In the genomic region with DNA sequence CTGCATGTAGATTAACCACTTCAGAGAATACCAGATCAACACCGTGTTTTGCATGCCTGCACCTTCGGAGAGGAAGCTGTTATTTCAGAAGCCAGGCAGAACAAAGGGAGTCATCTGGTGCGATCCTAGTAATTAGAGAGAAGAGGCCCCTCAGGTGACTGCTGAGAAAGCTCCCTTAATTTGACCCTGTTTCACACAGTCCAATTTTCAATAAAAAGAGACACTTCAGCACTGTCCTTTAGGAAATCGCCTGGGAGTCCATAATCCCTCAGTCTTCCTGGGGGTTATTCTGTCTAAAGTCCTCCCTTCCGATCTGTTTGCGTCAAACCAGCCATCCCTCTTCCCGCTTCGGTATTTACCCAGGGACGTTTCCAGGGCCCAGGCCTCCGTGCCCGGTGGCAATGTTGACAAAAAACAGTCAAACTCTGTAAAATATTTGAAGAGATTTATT, we compare ENCODE assay signal across 18 cellular contexts. TPM values are rescaled to one million over a fixed set of nuclear protein-coding genes. Genes with fewer than 3 reads are reported as not detected.
DNase-seq lines count a peak whose midpoint lies in the region; ATAC-seq and TF ChIP-seq lines count a peak whose summit lies in the region.
"Had no signal": no experiment of that assay in that cellular context is flagged by ENCODE, and none has a peak within 500 bp of the region (broad histone marks: within the 10 kb centered on the region; RNA-seq: fewer than 3 reads in every experiment).

No MANE protein-coding gene starts in this region.

- no peaks in the 10 kb centered on the region for H4K20me1 ChIP-seq in H9 (ENCODE audit: control insufficient read depth, insufficient read depth, insufficient read length)

- H3T11ph ChIP-seq in H9 (ENCODE audit: low read length): no peak overlapping the region

- no peaks in the 10 kb centered on the region for H3K23me2 ChIP-seq in H9 (ENCODE audit: insufficient read length, low read depth, low read length, poor library complexity, severe bottlenecking)

- no peak overlapping the region for H2BK120ac ChIP-seq in H9 (ENCODE audit: low read depth, low read length, poor library complexity, severe bottlenecking)

- H4K5ac ChIP-seq in H9 (ENCODE audit: insufficient read length, low read depth, low read length): no peak overlapping the region

- no peak overlapping the region for H3K14ac ChIP-seq in H9 (ENCODE audit: insufficient read depth, low read length)

- WGBS in H9 (ENCODE audit: extremely low coverage, insufficient read length, low lambda C conversion rate): no CpG with 5 or more reads among the region's 11 CpGs
- WGBS in ectodermal cell, 2 experiments: 48 to 49% methylated on average over 11 of the region's 11 CpGs

- POLR2A ChIA-PET in naive thymus-derived CD8-positive, alpha-beta T cell (lab: Charles Lee): interaction anchor here (1.0 to 1.8 kb wide), 2 partner anchors 23 to 54 kb away, joined by 3 to 10 read pairs; a partner anchor contains a TSS

- H3K23ac ChIP-seq in H9 (ENCODE audit: insufficient read length, low read depth, low read length): no peak overlapping the region

- no peak overlapping the region for H2BK5ac ChIP-seq in H9 (ENCODE audit: insufficient read length, low read length)

- H3K9me3 ChIP-seq in H9 (ENCODE audit: control insufficient read depth, low read depth, low read length) (no peaks in the 10 kb centered on the region), ectodermal cell (ENCODE audit: control insufficient read depth, low read length) (no peaks in the 10 kb centered on the region)
- H3K9me3 ChIP-seq: gastroesophageal sphincter had no signal

- H3K27me3 ChIP-seq in H9 (ENCODE audit: insufficient read depth, low read length) (no peaks in the 10 kb centered on the region), ectodermal cell (ENCODE audit: control insufficient read depth, insufficient read depth, low read length, poor library complexity, severe bottlenecking) (no peaks in the 10 kb centered on the region)

- H3K27ac ChIP-seq in H9 (ENCODE audit: insufficient read length, low read depth, low read length) (no peak overlapping the region), ectodermal cell (ENCODE audit: insufficient read depth, low read depth, low read length, poor library complexity, severe bottlenecking) (peak overlapping the region; percentile 0)
- H3K27ac ChIP-seq: gastroesophageal sphincter, WERI-Rb-1 had no signal

- H2AK5ac ChIP-seq in H9 (ENCODE audit: insufficient read length, low read length): no peak overlapping the region

- peak overlapping the region in 2 of 3 experiments; percentile 71 to 91; a peak in 5 of 7 replicates for H3K27ac Mint-ChIP-seq in H9
- peak overlapping the region in 4 of 10 donors; percentile 4 to 74 (median 46) for H3K27ac Mint-ChIP-seq in naive thymus-derived CD8-positive, alpha-beta T cell
- H3K27ac Mint-ChIP-seq: natural killer cell treated with Interleukin-12 subunit alpha and Interleukin-12 subunit beta and Interleukin-15 and Interleukin-18, amount 100 ng/mL, for 72 hours had no signal

- H4K8ac ChIP-seq in H9 (replicated peaks; ENCODE audit: insufficient read length, low read depth, low read length): no peak overlapping the region

- H2BK15ac ChIP-seq in H9 (ENCODE audit: low read depth, low read length): no peak overlapping the region

- H2AFZ ChIP-seq in H9 (ENCODE audit: low read length): no peak overlapping the region

- no peaks in the 10 kb centered on the region for H3K36me3 ChIP-seq in ectodermal cell (ENCODE audit: control insufficient read depth, insufficient read depth, low read length)
- H3K36me3 ChIP-seq: gastroesophageal sphincter, WERI-Rb-1 had no signal

- H2BK12ac ChIP-seq in H9 (ENCODE audit: insufficient read length, low read depth, low read length): no peak overlapping the region

- DNase-seq in H9: peak; percentile 31
- DNase-seq in NCI-H1436 treated with DMSO at 0.1 percent for 48 hours (lab: John Stamatoyannopoulos, UW): peak; percentile 13
- peak in 3 of 10 donors; percentile 15 to 46 (median 46) for DNase-seq in naive thymus-derived CD8-positive, alpha-beta T cell
- DNase-seq in SKM-1 treated with dmso at 0.1 percent for 144 hours (lab: John Stamatoyannopoulos, UW; ENCODE audit: unreplicated experiment): no peak
- DNase-seq in SKM-1 (lab: John Stamatoyannopoulos, UW; ENCODE audit: unreplicated experiment): no peak
- DNase-seq: dermis blood vessel endothelial cell; DMS153; erythroblast; H7; mammary epithelial cell; NCI-H226; stimulated activated naive CD4-positive, alpha-beta T cell treated with Interleukin-2 at 50 U/mL for 16 hours; trophoblast cell; WERI-Rb-1 had no signal

- H3K4me1 ChIP-seq in H9 (ENCODE audit: insufficient read depth, low read length) (peaks cover 5% of the 10 kb centered on the region; the same call in 1 of the 2 replicates), ectodermal cell (ENCODE audit: control insufficient read depth, insufficient read depth, low read length) (peaks cover 12% of the 10 kb centered on the region)
- H3K4me1 ChIP-seq: gastroesophageal sphincter had no signal

- ATAC-seq in naive thymus-derived CD8-positive, alpha-beta T cell: peak; percentile 63 to 69
- no peak for ATAC-seq in HG02981 (IDR thresholded peaks at IDR 0.05; ENCODE audit: unreplicated experiment)
- ATAC-seq: gastroesophageal sphincter; natural killer cell treated with Interleukin-12 subunit alpha and Interleukin-12 subunit beta and Interleukin-15 and Interleukin-18, amount 100 ng/mL, for 72 hours had no signal

- no peak for TF ChIP-seq CTCF in H9 (conservative IDR thresholded peaks at IDR 0.05)

- no peak overlapping the region for H2BK20ac ChIP-seq in H9 (ENCODE audit: low read depth, low read length, poor library complexity, severe bottlenecking)

- no peak overlapping the region for H3K18ac ChIP-seq in H9 (ENCODE audit: insufficient read length, low read depth, low read length)

- no peaks in the 10 kb centered on the region for H3K79me1 ChIP-seq in H9 (ENCODE audit: insufficient read depth, low read depth, low read length, poor library complexity, severe bottlenecking)

- peaks cover 3% of the 10 kb centered on the region for H3K27me3 Mint-ChIP-seq in H9 (ENCODE audit: low read depth)
- peaks cover 0 to 18% (median 2%) of the 10 kb centered on the region in 5 donors for H3K27me3 Mint-ChIP-seq in naive thymus-derived CD8-positive, alpha-beta T cell

- no peak overlapping the region for H3K9ac ChIP-seq in H9 (ENCODE audit: extremely low read depth, insufficient read length, low read length)

- no peaks in the 10 kb centered on the region for H3K79me2 ChIP-seq in H9 (ENCODE audit: insufficient read depth, low read length)

- no peak overlapping the region for H3K56ac ChIP-seq in H9 (ENCODE audit: insufficient read length, low read depth, low read length)

- no peak overlapping the region for H3K4me3 ChIP-seq in ectodermal cell (ENCODE audit: insufficient read depth, low read depth, low read length)
- H3K4me3 ChIP-seq: gastroesophageal sphincter had no signal

- H3K4ac ChIP-seq in H9 (ENCODE audit: low read depth, low read length): no peak overlapping the region

- H3K4me2 ChIP-seq in H9 (ENCODE audit: insufficient read depth, insufficient read length, low read length): no peak overlapping the region

- peak overlapping the region; percentile 3 to 64; a peak in 4 of 5 replicates for H3K4me3 Mint-ChIP-seq in H9
- H3K4me3 Mint-ChIP-seq in naive thymus-derived CD8-positive, alpha-beta T cell: peak overlapping the region in 8 of 10 donors; percentile 6 to 67 (median 40)
- H3K4me3 Mint-ChIP-seq: natural killer cell treated with Interleukin-12 subunit alpha and Interleukin-12 subunit beta and Interleukin-15 and Interleukin-18, amount 100 ng/mL, for 72 hours had no signal

- H3K9me3 Mint-ChIP-seq in H9: peaks cover 0 to 2% of the 10 kb centered on the region in 2 experiments; a peak in 1 of 5 replicates
- H3K9me3 Mint-ChIP-seq in naive thymus-derived CD8-positive, alpha-beta T cell: no peaks in the 10 kb centered on the region
- H3K9me3 Mint-ChIP-seq: natural killer cell treated with Interleukin-12 subunit alpha and Interleukin-12 subunit beta and Interleukin-15 and Interleukin-18, amount 100 ng/mL, for 72 hours had no signal

- no peak overlapping the region for H4K91ac ChIP-seq in H9 (ENCODE audit: insufficient read length, low read depth, low read length)

- peaks cover 50 to 52% of the 10 kb centered on the region in 2 experiments for H3K4me1 Mint-ChIP-seq in H9
- H3K4me1 Mint-ChIP-seq in naive thymus-derived CD8-positive, alpha-beta T cell: peaks cover 22 to 36% (median 27%) of the 10 kb centered on the region in 4 donors

- no peaks in the 10 kb centered on the region; a peak in 2 of 7 replicates for H3K36me3 Mint-ChIP-seq in H9 (ENCODE audit: insufficient read depth in 1 of 3, low read depth in 3 of 3)
- H3K36me3 Mint-ChIP-seq in naive thymus-derived CD8-positive, alpha-beta T cell: no peaks in the 10 kb centered on the region
- H3K36me3 Mint-ChIP-seq: natural killer cell treated with Interleukin-12 subunit alpha and Interleukin-12 subunit beta and Interleukin-15 and Interleukin-18, amount 100 ng/mL, for 72 hours had no signal

RNA-seq across cellular contexts. Expression of a gene that starts 23.4 kb away (rescaled TPM):
- total RNA-seq in H9 (2021): 24.7 and 25.7 TPM in 2 replicates
- polyA plus RNA-seq in ectodermal cell (2013, experiment 1 of 4): 22.0 TPM
- 23.2 TPM for polyA plus RNA-seq in ectodermal cell (2013, experiment 2 of 4)
- 12.5 TPM for polyA plus RNA-seq in ectodermal cell (2013, experiment 3 of 4)
- polyA plus RNA-seq in ectodermal cell (2013, experiment 4 of 4): 14.7 TPM
- total RNA-seq in naive thymus-derived CD8-positive, alpha-beta T cell: 100 to 1,000 TPM; 113 to 116 TPM
- 1 to 10 TPM; 4.9 to 8.6 (median 5.8) TPM for polyA plus RNA-seq in naive thymus-derived CD8-positive, alpha-beta T cell

Comparison
In these comparisons a context has a peak if more than half of its experiments do, and no peak if none do; other contexts are left out.
1. DNase-seq: peak in H9 (single experiment) and NCI-H1436 treated with DMSO at 0.1 percent for 48 hours (single experiment); none in SKM-1 treated with dmso at 0.1 percent for 144 hours (single experiment) and SKM-1 (single experiment).